ENCODE assay signal across 1 cellular context in the genomic region with DNA sequence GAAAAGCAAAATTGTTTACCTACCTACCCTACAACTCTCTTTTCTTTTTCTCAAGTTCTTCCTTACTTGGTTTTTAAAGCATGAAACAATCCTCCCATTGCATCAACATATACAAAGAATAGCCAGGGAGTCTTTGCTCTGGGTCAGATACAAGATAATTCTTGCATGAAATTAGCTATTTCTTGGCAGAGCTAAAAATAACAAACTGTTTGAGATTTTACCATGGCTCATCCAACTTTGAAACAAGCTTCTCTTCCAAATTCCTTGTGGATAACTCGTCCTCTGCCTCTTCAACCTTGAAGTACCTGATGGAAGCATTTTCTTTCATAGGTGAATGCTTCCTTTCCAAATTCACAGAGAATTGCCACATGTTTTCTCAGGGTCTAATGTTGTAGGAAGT.
TF ChIP-seq lines count a peak whose summit lies in the region.

No MANE protein-coding gene starts in this region.

TF ChIP-seq in H1, 55 proteins besides CTCF, POLR2A, EP300 and RAD21:
- TF ChIP-seq NANOG (IDR thresholded peaks at IDR 0.05; ENCODE audit: insufficient read depth, low read depth, low read length, poor library complexity, severe bottlenecking) = no peak
- no peak for TF ChIP-seq SUZ12 (IDR thresholded peaks at IDR 0.05; ENCODE audit: low read length)
- no peak for TF ChIP-seq TBP (IDR thresholded peaks at IDR 0.05; ENCODE audit: low read depth, low read length)
TF ChIP-seq in H1: peak in this region for 0.
